9 cellular contexts compared by ENCODE assay signal in genomic region chr1:160099716-160100375, GRCh38. TPM values are rescaled to one million over a fixed set of nuclear protein-coding genes. Genes with fewer than 3 reads are reported as not detected.
DNase-seq lines count a peak whose midpoint lies in the region; ATAC-seq and TF ChIP-seq lines count a peak whose summit lies in the region.
"Had no signal": no experiment of that assay in that cellular context is flagged by ENCODE, and none has a peak within 500 bp of the region (broad histone marks: within the 10 kb centered on the region; RNA-seq: fewer than 3 reads in every experiment).

No MANE protein-coding gene starts in this region.

- CTCF ChIA-PET in activated CD4-positive, alpha-beta memory T cell treated with anti-CD3 and anti-CD28 coated beads, Interleukin-2, amount 10 ng/mL, durations not matched to agents 7 days and 5 days (lab: Charles Lee) = interaction anchor here (0.6 to 6.5 kb wide), 8 partner anchors 14 to 277 kb away, joined by 3 to 84 read pairs (median 21); partner anchors contain the start of gene KCNJ9

- H3K27me3 ChIP-seq in liver (ENCODE audit: control insufficient read depth in 4 of 4, insufficient read depth in 4 of 4, low read length in 3 of 4) (no peaks in the 10 kb centered on the region), stomach smooth muscle (ENCODE audit: control insufficient read depth in 1 of 2, insufficient read depth in 2 of 2, low read length in 2 of 2) (no peaks in the 10 kb centered on the region)

- H3K4me3 Mint-ChIP-seq in HFFc6 = peak overlapping the region; percentile 84; the same call in 1 of the 2 replicates
- no peak overlapping the region for H3K4me3 Mint-ChIP-seq in activated CD4-positive, alpha-beta memory T cell treated with anti-CD3 and anti-CD28 coated beads, Interleukin-2, amount 10 ng/mL, durations not matched to agents 7 days and 5 days

- TF ChIP-seq CTCF in HFFc6 (IDR thresholded peaks at IDR 0.05) = no peak
- no peak for TF ChIP-seq CTCF in liver (IDR thresholded peaks at IDR 0.05; ENCODE audit: low read depth, low read length, missing input control)

- H3K36me3 ChIP-seq in liver (ENCODE audit: control insufficient read depth in 4 of 4, insufficient read depth in 3 of 4, low read depth in 1 of 4, low read length in 3 of 4) (no peaks in the 10 kb centered on the region), stomach smooth muscle (ENCODE audit: control insufficient read depth in 2 of 2, insufficient read depth in 2 of 2, low read length in 2 of 2) (peaks cover 2 to 4% of the 10 kb centered on the region in 2 donors)

- DNase-seq in HFFc6 (no peak), superior temporal gyrus (ENCODE audit: extremely low spot score) (no peak)
- DNase-seq in activated CD4-positive, alpha-beta memory T cell treated with anti-CD3 and anti-CD28 coated beads, Interleukin-2, amount 10 ng/mL, durations not matched to agents 7 days and 5 days = no peak
- DNase-seq: NCI-H187, T1000 had no signal

- H3K4me1 ChIP-seq in liver (ENCODE audit: control insufficient read depth in 4 of 4, insufficient read depth in 4 of 4, low read length in 3 of 4) (peaks cover 25 to 54% (median 47%) of the 10 kb centered on the region in 4 donors), stomach smooth muscle (ENCODE audit: control insufficient read depth, insufficient read depth, low read length) (peaks cover 67% of the 10 kb centered on the region)

- H3K27me3 Mint-ChIP-seq in HFFc6 (ENCODE audit: insufficient read depth) = peaks cover 5% of the 10 kb centered on the region
- no peaks in the 10 kb centered on the region for H3K27me3 Mint-ChIP-seq in activated CD4-positive, alpha-beta memory T cell treated with anti-CD3 and anti-CD28 coated beads, Interleukin-2, amount 10 ng/mL, durations not matched to agents 7 days and 5 days

- no peak overlapping the region for H3K4me3 ChIP-seq in liver (ENCODE audit: low read depth in 1 of 3, low read length in 3 of 3)
- H3K4me3 ChIP-seq in stomach smooth muscle (ENCODE audit: low read length in 2 of 2) = no peak overlapping the region

- WGBS in liver = 94% methylated on average over 2 of the region's 2 CpGs

- no peaks in the 10 kb centered on the region for H3K36me3 Mint-ChIP-seq in HFFc6 (ENCODE audit: low read depth)
- no peaks in the 10 kb centered on the region for H3K36me3 Mint-ChIP-seq in activated CD4-positive, alpha-beta memory T cell treated with anti-CD3 and anti-CD28 coated beads, Interleukin-2, amount 10 ng/mL, durations not matched to agents 7 days and 5 days (ENCODE audit: low read depth)

- H3K9me3 ChIP-seq in liver (ENCODE audit: control insufficient read depth in 4 of 4, low read length in 3 of 4) (no peaks in the 10 kb centered on the region), stomach smooth muscle (ENCODE audit: control insufficient read depth in 2 of 2, low read length in 2 of 2) (no peaks in the 10 kb centered on the region)

- H3K27ac Mint-ChIP-seq in HFFc6 = 0 out of 2 replicates have a peak overlapping the region, but pooled peaks have one; percentile 6
- H3K27ac Mint-ChIP-seq in activated CD4-positive, alpha-beta memory T cell treated with anti-CD3 and anti-CD28 coated beads, Interleukin-2, amount 10 ng/mL, durations not matched to agents 7 days and 5 days = peak overlapping the region; percentile 75

- peak overlapping the region in 1 of 2 donors; percentile 83 for H3K9ac ChIP-seq in liver (ENCODE audit: low read depth in 1 of 2, low read length in 2 of 2)
- peak overlapping the region; percentile 47 to 67 for H3K9ac ChIP-seq in stomach smooth muscle (ENCODE audit: low read length in 2 of 2)

- H3K9me3 Mint-ChIP-seq in HFFc6 = no peaks in the 10 kb centered on the region
- no peaks in the 10 kb centered on the region for H3K9me3 Mint-ChIP-seq in activated CD4-positive, alpha-beta memory T cell treated with anti-CD3 and anti-CD28 coated beads, Interleukin-2, amount 10 ng/mL, durations not matched to agents 7 days and 5 days

- H3K27ac ChIP-seq in liver (ENCODE audit: low read depth in 1 of 2, low read length in 2 of 2) = peak overlapping the region; percentile 86 to 92
- H3K27ac ChIP-seq in stomach smooth muscle (ENCODE audit: low read length) = peak overlapping the region; percentile 98

- peaks cover 49% of the 10 kb centered on the region for H3K4me1 Mint-ChIP-seq in HFFc6 (ENCODE audit: low read depth)
- peaks cover 38% of the 10 kb centered on the region for H3K4me1 Mint-ChIP-seq in activated CD4-positive, alpha-beta memory T cell treated with anti-CD3 and anti-CD28 coated beads, Interleukin-2, amount 10 ng/mL, durations not matched to agents 7 days and 5 days

- POLR2A ChIA-PET in activated CD4-positive, alpha-beta memory T cell treated with anti-CD3 and anti-CD28 coated beads, Interleukin-2, amount 10 ng/mL, durations not matched to agents 7 days and 5 days (lab: Charles Lee) = interaction anchor here (0.8 kb wide), 1 partner anchor 9 kb away, joined by 3 read pairs; no protein-coding TSS in a partner anchor

- no peak for TF ChIP-seq RAD21 in liver (IDR thresholded peaks at IDR 0.05)

- ATAC-seq in HG03460 (IDR thresholded peaks at IDR 0.05; ENCODE audit: unreplicated experiment) = no peak
- ATAC-seq in HG03159 (IDR thresholded peaks at IDR 0.05; ENCODE audit: unreplicated experiment) = no peak

TF ChIP-seq in liver, 16 proteins besides CTCF, POLR2A, EP300 and RAD21 (continues in another document):
- TF ChIP-seq ZBTB33 (IDR thresholded peaks at IDR 0.05) = no peak
- TF ChIP-seq ATF3 (IDR thresholded peaks at IDR 0.05) = no peak

RNA-seq across cellular contexts. Expression of gene IGSF8, which starts 1.4 kb away (rescaled TPM):
- 10 to 100 TPM in 5 of 6 experiments, 1 to 10 TPM in 1; 9.6 to 12.9 (median 11.2) TPM for total RNA-seq in HFFc6 (2021; fragmentation: NEBNext Ultra II Directional; extraction: Animal tissue kit (Norgen Biotek cat#: 25700))
- total RNA-seq in activated CD4-positive, alpha-beta memory T cell treated with anti-CD3 and anti-CD28 coated beads, Interleukin-2, amount 10 ng/mL, durations not matched to agents 7 days and 5 days = 10 to 100 TPM; 30.5 to 31.6 TPM
- 10 to 100 TPM in 1 of 2 donors, 1 to 10 TPM in 1; 9.8 to 24.3 TPM for total RNA-seq in liver
- 10 to 100 TPM; 17.5 to 23.0 TPM for polyA plus RNA-seq in liver

RNA-seq across cellular contexts. Expression of gene ATP1A2, which starts 15.7 kb away (rescaled TPM):
- under 1 TPM in 5 of 6 experiments, not detected in 1; 0.09 to 0.17 (median 0.14) TPM for total RNA-seq in HFFc6 (2021; fragmentation: NEBNext Ultra II Directional; extraction: Animal tissue kit (Norgen Biotek cat#: 25700))
- total RNA-seq in activated CD4-positive, alpha-beta memory T cell treated with anti-CD3 and anti-CD28 coated beads, Interleukin-2, amount 10 ng/mL, durations not matched to agents 7 days and 5 days = not detected
- total RNA-seq in liver = 1 to 10 TPM in 1 of 2 donors, under 1 TPM in 1; 0.09 to 1.5 TPM
- polyA plus RNA-seq in liver = under 1 TPM; 0.21 to 0.37 TPM

RNA-seq across cellular contexts. Expression of gene KCNJ9, which starts 18.5 kb away (rescaled TPM):
- not detected for total RNA-seq in HFFc6 (2021; fragmentation: NEBNext Ultra II Directional; extraction: Animal tissue kit (Norgen Biotek cat#: 25700))
- total RNA-seq in activated CD4-positive, alpha-beta memory T cell treated with anti-CD3 and anti-CD28 coated beads, Interleukin-2, amount 10 ng/mL, durations not matched to agents 7 days and 5 days = not detected
- not detected for total RNA-seq in liver
- not detected for polyA plus RNA-seq in liver

RNA-seq across cellular contexts. Expression of gene KCNJ10, which starts 29.9 kb away (rescaled TPM):
- not detected for total RNA-seq in HFFc6 (2021; fragmentation: NEBNext Ultra II Directional; extraction: Animal tissue kit (Norgen Biotek cat#: 25700))
- total RNA-seq in activated CD4-positive, alpha-beta memory T cell treated with anti-CD3 and anti-CD28 coated beads, Interleukin-2, amount 10 ng/mL, durations not matched to agents 7 days and 5 days = not detected
- 1 to 10 TPM in 1 of 2 donors, under 1 TPM in 1; 0.50 to 1.6 TPM for total RNA-seq in liver
- polyA plus RNA-seq in liver = under 1 TPM; 0.48 to 0.53 TPM

RNA-seq across cellular contexts. Expression of gene ATP1A4, which starts 51.6 kb away (rescaled TPM):
- total RNA-seq in HFFc6 (2021; fragmentation: NEBNext Ultra II Directional; extraction: Animal tissue kit (Norgen Biotek cat#: 25700)) = not detected
- under 1 TPM in 1 of 2 experiments, not detected in 1; 0.33 TPM for total RNA-seq in activated CD4-positive, alpha-beta memory T cell treated with anti-CD3 and anti-CD28 coated beads, Interleukin-2, amount 10 ng/mL, durations not matched to agents 7 days and 5 days
- not detected for total RNA-seq in liver
- not detected for polyA plus RNA-seq in liver
